Comparison of ENCODE assay signal across 8 cellular contexts in genomic region chr5:65481171-65481575, GRCh38. TPM values are rescaled to one million over a fixed set of nuclear protein-coding genes. Genes with fewer than 3 reads are reported as not detected.
DNase-seq lines count a peak whose midpoint lies in the region; ATAC-seq and TF ChIP-seq lines count a peak whose summit lies in the region.

No MANE protein-coding gene starts in this region.

- H3K9ac ChIP-seq in KMS-11 (peak overlapping the region; percentile 63), endocrine pancreas (ENCODE audit: control insufficient read depth, insufficient read depth, low read length) (peak overlapping the region; percentile 61), neuronal stem cell (ENCODE audit: low read depth, low read length, poor library complexity) (no peak overlapping the region)

- H3K4ac ChIP-seq in neuronal stem cell (ENCODE audit: low read length): no peak overlapping the region

- H4K8ac ChIP-seq in neuronal stem cell (ENCODE audit: low read depth, low read length): no peak overlapping the region

- no peak overlapping the region for H2BK15ac ChIP-seq in neuronal stem cell (ENCODE audit: low read length)

- no peak overlapping the region for H2BK120ac ChIP-seq in neuronal stem cell (ENCODE audit: low read depth, low read length)

- no peak overlapping the region for H4K91ac ChIP-seq in neuronal stem cell (ENCODE audit: low read depth, low read length, poor library complexity)

- no peak overlapping the region for H2BK12ac ChIP-seq in neuronal stem cell (ENCODE audit: low read length)

- H3K4me1 ChIP-seq in heart left ventricle (peaks cover 0 to 27% (median 11%) of the 10 kb centered on the region in 12 donors), KMS-11 (ENCODE audit: low read depth, poor library complexity, severe bottlenecking) (peaks cover 11% of the 10 kb centered on the region), endocrine pancreas (ENCODE audit: control insufficient read depth, insufficient read depth, low read length) (no peaks in the 10 kb centered on the region), neuronal stem cell (ENCODE audit: control insufficient read depth in 2 of 2, insufficient read depth in 1 of 2, low read depth in 1 of 2, low read length in 2 of 2) (peaks cover 2 to 8% of the 10 kb centered on the region in 2 donors)

- peak overlapping the region; percentile 95 for H2BK5ac ChIP-seq in neuronal stem cell (ENCODE audit: low read length)

- H3K79me2 ChIP-seq in KMS-11 (ENCODE audit: insufficient read depth, low read depth): no peaks in the 10 kb centered on the region

- H2AFZ ChIP-seq in KMS-11 (ENCODE audit: low read depth) (peak overlapping the region; percentile 97), neuronal stem cell (ENCODE audit: low read length) (peak overlapping the region; percentile 90)

- no peak overlapping the region for H3K14ac ChIP-seq in neuronal stem cell (ENCODE audit: low read length)

- H3K27me3 ChIP-seq in heart left ventricle (no peaks in the 10 kb centered on the region), KMS-11 (ENCODE audit: insufficient read depth, low read depth) (no peaks in the 10 kb centered on the region), endocrine pancreas (ENCODE audit: control insufficient read depth, insufficient read depth, low read length) (no peaks in the 10 kb centered on the region), neuronal stem cell (ENCODE audit: control insufficient read depth in 3 of 3, insufficient read depth in 3 of 3, low read depth in 1 of 3, low read length in 3 of 3) (no peaks in the 10 kb centered on the region)

- H3K4me2 ChIP-seq in KMS-11 (peak overlapping the region; percentile 95), neuronal stem cell (ENCODE audit: insufficient read depth, low read length, poor library complexity, severe bottlenecking) (peak overlapping the region; percentile 69)

- TF ChIP-seq POLR2A in heart left ventricle (IDR thresholded peaks at IDR 0.05): no peak

- H3K27ac ChIP-seq in heart left ventricle (peak overlapping the region; percentile 77 to 94 (median 90)), KMS-11 (peak overlapping the region; percentile 29), neuronal stem cell (replicated peaks; ENCODE audit: low read length) (peak overlapping the region; percentile 95)

- peak overlapping the region; percentile 38 for H3K18ac ChIP-seq in neuronal stem cell (ENCODE audit: low read length)

- DNase-seq in heart left ventricle: no peak
- no peak for DNase-seq in Right ventricle myocardium inferior (ENCODE audit: missing footprints)
- no peak for DNase-seq in neuronal stem cell (ENCODE audit: low spot score)
- no peak for DNase-seq in NCI-H774 (lab: John Stamatoyannopoulos, UW)
- DNase-seq in SKM-1 treated with dmso at 0.1 percent for 144 hours (lab: John Stamatoyannopoulos, UW; ENCODE audit: unreplicated experiment): no peak
- DNase-seq in foreskin melanocyte: no peak

- intact Hi-C loops in heart left ventricle (cut with DNase I) (loop anchor here (2.0 to 10.0 kb wide), 15 partner anchors 116 to 846 kb away; no protein-coding TSS in a partner anchor), Right ventricle myocardium inferior (cut with DNase I) (loop anchor here (5.0 to 10.0 kb wide), 4 partner anchors 269 to 846 kb away; no protein-coding TSS in a partner anchor)

- H3K4me3 ChIP-seq in heart left ventricle (peak overlapping the region; percentile 20 to 75 (median 64)), KMS-11 (IDR thresholded peaks at IDR 0.05; ENCODE audit: insufficient read depth, low read depth, low read length) (no peak overlapping the region), endocrine pancreas (ENCODE audit: control insufficient read depth, insufficient read depth, low read length) (peak overlapping the region; percentile 99), neuronal stem cell (ENCODE audit: low read length in 2 of 2) (peak overlapping the region; percentile 48 to 76)

- TF ChIP-seq CTCF in heart left ventricle (IDR thresholded peaks at IDR 0.05) (no peak), KMS-11 (conservative IDR thresholded peaks at IDR 0.05; ENCODE audit: low read depth, low read length) (no peak)

- no peaks in the 10 kb centered on the region for H3K79me1 ChIP-seq in neuronal stem cell (ENCODE audit: low read depth, low read length)

- ATAC-seq in heart left ventricle (peak in 1 of 4 donors; percentile 5), Right ventricle myocardium inferior (no peak)

- WGBS in heart left ventricle, 4 donors: 0% methylated on average over 7 of the region's 7 CpGs
- WGBS in neuronal stem cell (ENCODE audit: extremely low coverage in 2 of 2, insufficient read length in 2 of 2, insufficient replicate concordance in 1 of 2), 2 donors: no CpG with 5 or more reads among the region's 7 CpGs

- H3K36me3 ChIP-seq in heart left ventricle: no peaks in the 10 kb centered on the region
- no peaks in the 10 kb centered on the region for H3K36me3 ChIP-seq in KMS-11 (ENCODE audit: insufficient read depth)
- H3K36me3 ChIP-seq in endocrine pancreas (ENCODE audit: control insufficient read depth, insufficient read depth, low read length): no peaks in the 10 kb centered on the region
- H3K36me3 ChIP-seq in neuronal stem cell (replicated peaks in 1 of 2; ENCODE audit: control insufficient read depth in 2 of 2, insufficient read depth in 2 of 2, low read length in 2 of 2): no peaks in the 10 kb centered on the region

- H2AK5ac ChIP-seq in neuronal stem cell (ENCODE audit: low read depth, low read length): no peak overlapping the region

- H3K9me3 ChIP-seq in heart left ventricle (no peaks in the 10 kb centered on the region), endocrine pancreas (ENCODE audit: control insufficient read depth, low read length) (no peaks in the 10 kb centered on the region), neuronal stem cell (replicated peaks in 1 of 2; ENCODE audit: control insufficient read depth in 2 of 2, insufficient read depth in 1 of 2, low read depth in 1 of 2, low read length in 2 of 2) (no peaks in the 10 kb centered on the region)

- H4K20me1 ChIP-seq in KMS-11 (ENCODE audit: insufficient read depth): no peaks in the 10 kb centered on the region

- H3K23ac ChIP-seq in neuronal stem cell (ENCODE audit: low read depth, low read length, poor library complexity): no peak overlapping the region

RNA-seq across cellular contexts. Expression of gene ADAMTS6, which starts 0.5 kb away (rescaled TPM):
- 1 to 10 TPM; 1.5 to 4.3 (median 3.4) TPM for total RNA-seq in heart left ventricle
- polyA plus RNA-seq in heart left ventricle: under 1 TPM; 0.28 to 0.72 TPM
- total RNA-seq in Right ventricle myocardium inferior: 0.73 TPM
- polyA plus RNA-seq in neuronal stem cell (2013, experiment 1 of 2): 3.5 TPM
- polyA plus RNA-seq in neuronal stem cell (2013, experiment 2 of 2): 3.4 TPM

Comparison
In these comparisons a context has a peak if more than half of its experiments do, and no peak if none do; other contexts are left out.
1. H3K27ac ChIP-seq: peak in every context shown above with its lines; median percentile 95 in neuronal stem cell; 90 in heart left ventricle; 29 in KMS-11.